10 cellular contexts compared by ENCODE assay signal in the genomic region with DNA sequence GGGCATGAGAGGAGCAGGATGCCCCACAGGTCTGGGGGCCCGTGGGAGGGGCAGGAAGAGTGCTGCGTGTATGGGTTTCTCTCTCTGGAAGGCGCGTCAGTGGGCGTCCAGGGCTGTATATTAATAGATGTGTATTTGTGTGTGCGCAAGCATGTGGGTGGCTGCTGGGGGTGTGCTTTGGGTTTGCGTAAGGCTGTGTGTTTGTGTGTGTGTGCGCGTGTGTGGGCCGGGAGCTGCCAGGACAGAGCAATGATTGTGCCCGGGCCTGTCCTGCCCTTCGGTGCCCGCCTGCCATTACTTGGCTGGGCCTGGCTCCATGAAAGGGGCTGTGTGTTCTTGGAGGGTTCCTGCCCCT. TPM values are rescaled to one million over a fixed set of nuclear protein-coding genes. Genes with fewer than 3 reads are reported as not detected.
DNase-seq lines count a peak whose midpoint lies in the region; ATAC-seq and TF ChIP-seq lines count a peak whose summit lies in the region.
"Had no signal": no experiment of that assay in that cellular context is flagged by ENCODE, and none has a peak within 500 bp of the region (broad histone marks: within the 10 kb centered on the region; RNA-seq: fewer than 3 reads in every experiment).

No MANE protein-coding gene starts in this region.

- 66 to 90% (median 77%) methylated on average over 11 to 13 of the region's 13 CpGs for WGBS in heart left ventricle, 4 donors
- WGBS in aorta, 2 donors = 25 to 27% methylated on average over 12 to 13 of the region's 13 CpGs

- H3K9me3 Mint-ChIP-seq in nephron = no peaks in the 10 kb centered on the region
- H3K9me3 Mint-ChIP-seq: dendritic cell treated with granulocyte-macrophage colony-stimulating factor and Interleukin-4, amounts not matched to agents 40 ng/mL and 50 ng/mL, for 4 days; stimulated activated naive CD8-positive, alpha-beta T cell treated with anti-CD3 and anti-CD28 coated beads, Interleukin-15, Interleukin-2, amounts not matched to agents 100 ng/mL and 50 ng/mL, for 24 hours had no signal

- no peak overlapping the region for H3K4me3 Mint-ChIP-seq in nephron
- H3K4me3 Mint-ChIP-seq: dendritic cell treated with granulocyte-macrophage colony-stimulating factor and Interleukin-4, amounts not matched to agents 40 ng/mL and 50 ng/mL, for 4 days; stimulated activated naive CD8-positive, alpha-beta T cell treated with anti-CD3 and anti-CD28 coated beads, Interleukin-15, Interleukin-2, amounts not matched to agents 100 ng/mL and 50 ng/mL, for 24 hours had no signal

- H3K36me3 ChIP-seq in left ventricle myocardium inferior = no peaks in the 10 kb centered on the region
- H3K36me3 ChIP-seq in heart left ventricle = peaks cover 0 to 8% (median 0%) of the 10 kb centered on the region in 9 donors
- H3K36me3 ChIP-seq in aorta (ENCODE audit: control insufficient read depth in 1 of 2, insufficient read depth in 2 of 2, low read length in 1 of 2) = no peaks in the 10 kb centered on the region

- no peaks in the 10 kb centered on the region for H3K36me3 Mint-ChIP-seq in nephron (ENCODE audit: low read depth)

- H3K27me3 Mint-ChIP-seq in nephron (ENCODE audit: low read depth) = peaks cover 4% of the 10 kb centered on the region

- TF ChIP-seq CTCF in left ventricle myocardium inferior (IDR thresholded peaks at IDR 0.05; ENCODE audit: borderline replicate concordance) = no peak
- TF ChIP-seq CTCF in heart left ventricle (IDR thresholded peaks at IDR 0.05) = no peak
- no peak for TF ChIP-seq CTCF in nephron (IDR thresholded peaks at IDR 0.05; ENCODE audit: unreplicated experiment in 3 of 3)

- H3K27me3 ChIP-seq in left ventricle myocardium inferior (ENCODE audit: low read depth) (peaks cover 7% of the 10 kb centered on the region), heart left ventricle (peaks cover 0 to 5% (median 0%) of the 10 kb centered on the region in 9 donors), aorta (ENCODE audit: control insufficient read depth in 1 of 2, insufficient read depth in 2 of 2, low read length in 1 of 2) (no peaks in the 10 kb centered on the region)

- peak overlapping the region; percentile 27 for H3K27ac ChIP-seq in left ventricle myocardium inferior (replicated peaks)
- H3K27ac ChIP-seq in heart left ventricle = peak overlapping the region in 5 of 12 donors; percentile 42 to 93 (median 74)
- peak overlapping the region; percentile 2 for H3K27ac ChIP-seq in caudate nucleus (ENCODE audit: low read depth, low read length)
- H3K27ac ChIP-seq in aorta (ENCODE audit: low read depth in 1 of 2, low read length in 2 of 2) = peak overlapping the region; percentile 30 to 96

- intact Hi-C loops in left ventricle myocardium inferior (cut with micrococcal nuclease) (no loop called here), heart left ventricle (cut with DNase I) (no loop called here), aorta (cut with DNase I) (no loop called here)

- TF ChIP-seq POLR2A in heart left ventricle (IDR thresholded peaks at IDR 0.05) = no peak

- H3K4me1 ChIP-seq in left ventricle myocardium inferior = peaks cover 77% of the 10 kb centered on the region
- H3K4me1 ChIP-seq in heart left ventricle = peaks cover 4 to 65% (median 40%) of the 10 kb centered on the region in 12 donors
- H3K4me1 ChIP-seq in aorta (ENCODE audit: control insufficient read depth in 1 of 2, insufficient read depth in 2 of 2, low read length in 2 of 2) = no peaks in the 10 kb centered on the region

- H3K4me3 ChIP-seq in left ventricle myocardium inferior (no peak overlapping the region), heart left ventricle (no peak overlapping the region), aorta (ENCODE audit: low read length in 2 of 2) (no peak overlapping the region)

- H3K27ac Mint-ChIP-seq in nephron = peak overlapping the region in 2 of 3 experiments; percentile 65 to 74

- no peak for ATAC-seq in heart left ventricle
- ATAC-seq in aorta (ENCODE audit: low FRiP score) = peak; percentile 43

- DNase-seq in left ventricle myocardium inferior = no peak
- DNase-seq in heart left ventricle = no peak
- DNase-seq in caudate nucleus (lab: John Stamatoyannopoulos, UW) = peak in 20 of 61 donors; percentile 10 to 62 (median 32)
- DNase-seq in aorta = peak in 1 of 2 donors; percentile 86
- no peak for DNase-seq in stimulated activated CD4-positive, alpha-beta T cell treated with anti-CD3 and anti-CD28 coated beads, Interleukin-2, amount 100 ng/mL, for 24 hours
- DNase-seq in kidney glomerular epithelial cell (lab: John Stamatoyannopoulos, UW) = no peak
- DNase-seq in cortex of kidney (lab: John Stamatoyannopoulos, UW) = no peak

- H3K9me3 ChIP-seq in left ventricle myocardium inferior (replicated peaks) = no peaks in the 10 kb centered on the region
- H3K9me3 ChIP-seq in heart left ventricle = no peaks in the 10 kb centered on the region
- no peaks in the 10 kb centered on the region for H3K9me3 ChIP-seq in aorta (ENCODE audit: control insufficient read depth, low read length)

- peaks cover 59% of the 10 kb centered on the region for H3K4me1 Mint-ChIP-seq in nephron

RNA-seq across cellular contexts. Expression of a gene that starts 16.4 kb away (rescaled TPM):
- total RNA-seq in left ventricle myocardium inferior (9.1 TPM), heart left ventricle (10 to 100 TPM in 8 of 9 donors, 1 to 10 TPM in 1; 9.0 to 46.9 (median 18.8) TPM), aorta (100 to 1,000 TPM in 1 of 2 donors, 10 to 100 TPM in 1; 86.8 to 160 TPM)
- polyA plus RNA-seq in heart left ventricle (10 to 100 TPM in 1 of 2 donors, 1 to 10 TPM in 1; 8.5 to 13.9 TPM), aorta (10 to 100 TPM; 10.6 to 45.1 TPM)

RNA-seq across cellular contexts. Expression of a gene that starts 48.6 kb away (rescaled TPM):
- total RNA-seq in left ventricle myocardium inferior (11.4 TPM), heart left ventricle (10 to 100 TPM in 6 of 9 donors, 1 to 10 TPM in 3; 8.3 to 20.9 (median 11.6) TPM), aorta (10 to 100 TPM; 30.9 to 59.5 TPM)
- polyA plus RNA-seq in heart left ventricle (1 to 10 TPM; 7.7 to 9.2 TPM), aorta (10 to 100 TPM in 1 of 2 donors, 1 to 10 TPM in 1; 6.3 to 26.7 TPM)

RNA-seq across cellular contexts. Expression of a gene that starts 56.3 kb away (rescaled TPM):
- total RNA-seq in left ventricle myocardium inferior (49.1 TPM), heart left ventricle (100 to 1,000 TPM in 2 of 9 donors, 10 to 100 TPM in 7; 37.1 to 151 (median 44.5) TPM), aorta (10 to 100 TPM; 35.2 to 46.1 TPM)
- polyA plus RNA-seq in heart left ventricle (10 to 100 TPM; 38.4 to 88.1 TPM), aorta (10 to 100 TPM; 38.7 to 47.0 TPM)
